In genomic region chr7:78111384-78111783, GRCh38 we compare ENCODE assay signal across 27 cellular contexts.
"Had no signal": no experiment of that assay in that cellular context is flagged by ENCODE, and none has a peak within 500 bp of the region (broad histone marks: within the 10 kb centered on the region; RNA-seq: fewer than 3 reads in every experiment).

No MANE protein-coding gene starts in this region.

- H3K9me3 ChIP-seq: ascending aorta, lower lobe of right lung, mucosa of descending colon, neutrophil, prostate gland, sigmoid colon, thoracic aorta had no signal

- ATAC-seq: activated T-cell treated with anti-CD3 and anti-CD28 coated beads, Interleukin-2, amount 50 U/mL, for 72 hours; esophagus mucosa; left lobe of liver; lower lobe of right lung; mucosa of descending colon; natural killer cell treated with Interleukin-12 subunit alpha and Interleukin-12 subunit beta and Interleukin-15 and Interleukin-18, amount 100 ng/mL, for 72 hours; stimulated activated effector memory CD8-positive, alpha-beta T cell treated with anti-CD3 and anti-CD28 coated beads, Interleukin-12 subunit alpha, Interleukin-12 subunit beta, amount 100 ng/mL, for 72 hours had no signal

- H3K4me3 Mint-ChIP-seq: activated naive CD8-positive, alpha-beta T cell treated with anti-CD3 and anti-CD28 coated beads, Interleukin-2, amount 10 ng/mL, durations not matched to agents 7 days and 5 days; activated T-cell treated with anti-CD3 and anti-CD28 coated beads, Interleukin-2, amount 50 U/mL, for 72 hours; natural killer cell treated with Interleukin-12 subunit alpha and Interleukin-12 subunit beta and Interleukin-15 and Interleukin-18, amount 100 ng/mL, for 72 hours; stimulated activated effector memory CD8-positive, alpha-beta T cell treated with anti-CD3 and anti-CD28 coated beads, Interleukin-12 subunit alpha, Interleukin-12 subunit beta, amount 100 ng/mL, for 72 hours; stimulated activated naive CD8-positive, alpha-beta T cell treated with anti-CD3 and anti-CD28 coated beads, Interleukin-15, Interleukin-2, amounts not matched to agents 100 ng/mL and 50 ng/mL, for 24 hours had no signal

- DNase-seq: activated CD4-positive, alpha-beta T cell treated with anti-CD3 and anti-CD28 coated beads for 4 hours; activated CD4-positive, alpha-beta T cell treated with anti-CD3 and anti-CD28 coated beads, Interleukin-2, amount 50 U/mL, for 4 hours; activated naive CD4-positive, alpha-beta T cell treated with Interleukin-2 at 50 U/mL for 16 hours; activated naive CD8-positive, alpha-beta T cell treated with anti-CD3 and anti-CD28 coated beads, Interleukin-2, amount 10 ng/mL, durations not matched to agents 7 days and 5 days; activated T-cell treated with anti-CD3 and anti-CD28 coated beads for 4 hours; activated T-cell treated with anti-CD3 and anti-CD28 coated beads, Interleukin-2, amount 50 U/mL, for 72 hours; brain microvascular endothelial cell; foreskin fibroblast; head of caudate nucleus; hypothalamus; kidney glomerular epithelial cell; lower lobe of right lung; mesenchymal stem cell; mucosa of descending colon; sigmoid colon; small intestine; stimulated activated CD4-positive, alpha-beta T cell treated with anti-CD3 and anti-CD28 coated beads, Interleukin-4, amount 100 ng/mL, for 24 hours; trophoblast cell had no signal

- H3K4me3 ChIP-seq: ascending aorta, lower lobe of right lung, mucosa of descending colon, prostate gland, sigmoid colon, thoracic aorta had no signal

- H3K4me1 Mint-ChIP-seq: activated naive CD8-positive, alpha-beta T cell treated with anti-CD3 and anti-CD28 coated beads, Interleukin-2, amount 10 ng/mL, durations not matched to agents 7 days and 5 days; stimulated activated effector memory CD8-positive, alpha-beta T cell treated with anti-CD3 and anti-CD28 coated beads, Interleukin-12 subunit alpha, Interleukin-12 subunit beta, amount 100 ng/mL, for 72 hours had no signal

- H3K36me3 ChIP-seq: ascending aorta, brain microvascular endothelial cell, lower lobe of right lung, neutrophil, prostate gland, sigmoid colon, thoracic aorta had no signal

- H3K27ac ChIP-seq: ascending aorta, brain microvascular endothelial cell, lower lobe of right lung, neutrophil, prostate gland, sigmoid colon, thoracic aorta had no signal

- H3K4me1 ChIP-seq: ascending aorta, lower lobe of right lung, prostate gland, sigmoid colon had no signal

- H3K36me3 Mint-ChIP-seq: activated naive CD8-positive, alpha-beta T cell treated with anti-CD3 and anti-CD28 coated beads, Interleukin-2, amount 10 ng/mL, durations not matched to agents 7 days and 5 days; stimulated activated effector memory CD8-positive, alpha-beta T cell treated with anti-CD3 and anti-CD28 coated beads, Interleukin-12 subunit alpha, Interleukin-12 subunit beta, amount 100 ng/mL, for 72 hours had no signal

- H3K27me3 ChIP-seq: ascending aorta, brain microvascular endothelial cell, neutrophil, sigmoid colon had no signal

- H3K27ac Mint-ChIP-seq: activated naive CD8-positive, alpha-beta T cell treated with anti-CD3 and anti-CD28 coated beads, Interleukin-2, amount 10 ng/mL, durations not matched to agents 7 days and 5 days; activated T-cell treated with anti-CD3 and anti-CD28 coated beads, Interleukin-2, amount 50 U/mL, for 72 hours; natural killer cell treated with Interleukin-12 subunit alpha and Interleukin-12 subunit beta and Interleukin-15 and Interleukin-18, amount 100 ng/mL, for 72 hours; stimulated activated effector memory CD8-positive, alpha-beta T cell treated with anti-CD3 and anti-CD28 coated beads, Interleukin-12 subunit alpha, Interleukin-12 subunit beta, amount 100 ng/mL, for 72 hours; stimulated activated naive CD8-positive, alpha-beta T cell treated with anti-CD3 and anti-CD28 coated beads, Interleukin-15, Interleukin-2, amounts not matched to agents 100 ng/mL and 50 ng/mL, for 24 hours had no signal

- H3K9me3 Mint-ChIP-seq: activated naive CD8-positive, alpha-beta T cell treated with anti-CD3 and anti-CD28 coated beads, Interleukin-2, amount 10 ng/mL, durations not matched to agents 7 days and 5 days had no signal
